In genomic region chr10:95626468-95626867, GRCh38 we compare ENCODE assay signal across 18 cellular contexts.
"Had no signal": no experiment of that assay in that cellular context is flagged by ENCODE, and none has a peak within 500 bp of the region (broad histone marks: within the 10 kb centered on the region; RNA-seq: fewer than 3 reads in every experiment).

No MANE protein-coding gene starts in this region.

- H3K4me1 Mint-ChIP-seq: IgD-negative memory B cell had no signal

- H3K27me3 Mint-ChIP-seq: IgD-negative memory B cell had no signal

- H3K9me3 Mint-ChIP-seq: IgD-negative memory B cell had no signal

- H3K27ac Mint-ChIP-seq: IgD-negative memory B cell had no signal

- DNase-seq: MM.1S, NCI-H1092 treated with DMSO at 0.1 percent for 48 hours, NCI-H1436 treated with DMSO at 0.1 percent for 48 hours, NCI-H1694, NCI-H187 treated with DMSO at 0.1 percent for 48 hours, NCI-H2029 treated with DMSO at 0.1 percent for 48 hours, NCI-H2107, NCI-H2227 treated with DMSO at 0.1 percent for 48 hours, NCI-H524, NCI-H526 treated with DMSO at 0.1 percent for 48 hours, NCI-H748 treated with DMSO at 0.1 percent for 48 hours, Right ventricle myocardium superior, RPMI8226, SIG-M5 had no signal

- ATAC-seq: K562 had no signal

- H3K4me3 ChIP-seq: K562, SJSA1, SK-N-MC had no signal

- H3K4me3 Mint-ChIP-seq: IgD-negative memory B cell had no signal
